In genomic region chr12:23827353-23827752, GRCh38 we compare ENCODE assay signal across 14 cellular contexts.
"Had no signal": no experiment of that assay in that cellular context is flagged by ENCODE, and none has a peak within 500 bp of the region (broad histone marks: within the 10 kb centered on the region; RNA-seq: fewer than 3 reads in every experiment).

No MANE protein-coding gene starts in this region.

- H3K4me3 ChIP-seq: prostate gland, sigmoid colon, tibial nerve had no signal

- H3K4me1 ChIP-seq: prostate gland, sigmoid colon had no signal

- H3K36me3 ChIP-seq: prostate gland, sigmoid colon, tibial nerve had no signal

- DNase-seq: activated CD4-positive, alpha-beta T cell treated with anti-CD3 and anti-CD28 coated beads, Interleukin-2, amount 50 U/mL, for 4 hours; activated gamma-delta T cell; activated T-cell treated with anti-CD3 and anti-CD28 coated beads, Interleukin-2, amount 50 U/mL, for 1 hour; amygdala; effector memory CD8-positive, alpha-beta T cell; immature natural killer cell; natural killer cell; nucleus accumbens; sigmoid colon; stimulated activated CD4-positive, alpha-beta T cell treated with anti-CD3 and anti-CD28 coated beads, Interleukin-2, amount 100 ng/mL, for 24 hours; stimulated activated naive B cell treated with anti-CD40 and anti-IgM and Interleukin-4, amounts not matched to agents 10 μg/mL and 1 μg/mL and 100 μg/mL, for 72 hours had no signal

- H3K27me3 ChIP-seq: sigmoid colon, tibial nerve had no signal

- H3K27ac ChIP-seq: prostate gland, sigmoid colon, tibial nerve had no signal

- ATAC-seq: activated CD4-positive, CD25-positive, alpha-beta regulatory T cell treated with anti-CD3 and anti-CD28 coated beads, Interleukin-2, amount 50 U/mL, for 24 hours; effector memory CD8-positive, alpha-beta T cell; natural killer cell; stimulated activated naive B cell treated with anti-CD40 and anti-IgM and Interleukin-4, amounts not matched to agents 10 μg/mL and 1 μg/mL and 100 μg/mL, for 72 hours had no signal

- H3K9me3 ChIP-seq: prostate gland, sigmoid colon, tibial nerve had no signal
